Comparison of ENCODE assay signal across 1 cellular context in the genomic region with DNA sequence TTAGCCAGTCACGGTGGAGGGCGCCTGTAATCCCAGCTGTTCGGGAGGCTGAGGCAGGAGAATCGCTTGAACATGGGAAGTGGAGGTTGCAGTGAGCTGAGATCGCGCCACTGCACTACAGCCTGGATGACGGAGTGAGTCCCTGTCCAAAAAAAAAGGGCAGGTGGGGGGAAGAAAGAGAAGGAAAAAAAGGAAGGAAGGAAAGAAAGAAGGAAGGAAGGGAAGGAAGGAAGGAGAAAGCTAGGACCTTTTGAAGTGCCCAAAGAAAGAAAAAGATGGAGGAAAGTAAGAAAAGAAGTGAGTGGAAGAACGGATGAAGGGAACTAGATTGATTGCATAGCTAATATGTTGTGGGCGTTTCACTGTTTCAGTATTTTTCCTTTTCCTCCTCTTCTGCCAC.
TF ChIP-seq lines count a peak whose summit lies in the region.

No MANE protein-coding gene starts in this region.

TF ChIP-seq in HCT116, 20 proteins besides CTCF, POLR2A, EP300 and RAD21:
- TF ChIP-seq CBX3 (IDR thresholded peaks at IDR 0.05; ENCODE audit: low read depth) (no peak), ZFX (IDR thresholded peaks at IDR 0.05) (no peak), FOSL1 (IDR thresholded peaks at IDR 0.05; ENCODE audit: low read depth) (no peak), EZH2phosphoT487 (IDR thresholded peaks at IDR 0.05; ENCODE audit: borderline replicate concordance) (no peak), CEBPB (IDR thresholded peaks at IDR 0.05; ENCODE audit: low read depth) (no peak), ZNF274 (IDR thresholded peaks at IDR 0.05; ENCODE audit: low read depth, low read length) (no peak), JUND (IDR thresholded peaks at IDR 0.05) (no peak)
- TF ChIP-seq, protein P1, sequence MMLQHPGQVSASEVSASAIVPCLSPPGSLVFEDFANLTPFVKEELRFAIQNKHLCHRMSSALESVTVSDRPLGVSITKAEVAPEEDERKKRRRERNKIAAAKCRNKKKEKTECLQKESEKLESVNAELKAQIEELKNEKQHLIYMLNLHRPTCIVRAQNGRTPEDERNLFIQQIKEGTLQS (IDR thresholded peaks at IDR 0.05) = no peak
- TF ChIP-seq, protein P2, sequence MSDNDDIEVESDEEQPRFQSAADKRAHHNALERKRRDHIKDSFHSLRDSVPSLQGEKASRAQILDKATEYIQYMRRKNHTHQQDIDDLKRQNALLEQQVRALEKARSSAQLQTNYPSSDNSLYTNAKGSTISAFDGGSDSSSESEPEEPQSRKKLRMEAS (IDR thresholded peaks at IDR 0.05) = no peak
